In genomic region chr2:236047886-236048540, GRCh38 we compare ENCODE assay signal across 23 cellular contexts.
DNase-seq lines count a peak whose midpoint lies in the region; ATAC-seq and TF ChIP-seq lines count a peak whose summit lies in the region.
"Had no signal": no experiment of that assay in that cellular context is flagged by ENCODE, and none has a peak within 500 bp of the region (broad histone marks: within the 10 kb centered on the region; RNA-seq: fewer than 3 reads in every experiment).

No MANE protein-coding gene starts in this region.

- no peaks in the 10 kb centered on the region for H3K36me3 ChIP-seq in hepatocyte (replicated peaks; ENCODE audit: insufficient read depth, low read depth)
- H3K36me3 ChIP-seq in transverse colon = peaks cover 0 to 4% (median 0%) of the 10 kb centered on the region in 4 donors
- H3K36me3 ChIP-seq: right lobe of liver had no signal

- no peak for TF ChIP-seq POLR2A in transverse colon (IDR thresholded peaks at IDR 0.05)

- no peak overlapping the region for H3K4me3 Mint-ChIP-seq in chondrocyte (ENCODE audit: unreplicated experiment)
- H3K4me3 Mint-ChIP-seq: activated naive CD8-positive, alpha-beta T cell treated with anti-CD3 and anti-CD28 coated beads, Interleukin-2, amount 10 ng/mL, durations not matched to agents 7 days and 5 days; natural killer cell; T-helper 2 cell treated with Interferon-gamma antibody and Interleukin-4, amounts not matched to agents 5 μg/mL and 100 μg/mL, for 36 hours had no signal

- H3K4me1 ChIP-seq in hepatocyte (ENCODE audit: insufficient read depth) (no peaks in the 10 kb centered on the region), transverse colon (peaks cover 0 to 11% (median 2%) of the 10 kb centered on the region in 4 donors)
- H3K4me1 ChIP-seq: right lobe of liver, upper lobe of right lung had no signal

- H3K79me2 ChIP-seq in hepatocyte = no peaks in the 10 kb centered on the region

- H3K27me3 Mint-ChIP-seq in chondrocyte (ENCODE audit: low read depth) = no peaks in the 10 kb centered on the region

- DNase-seq in SIG-M5 treated with dmso at 0.1 percent for 504 hours (lab: John Stamatoyannopoulos, UW; ENCODE audit: unreplicated experiment) (peak; percentile 48), SIG-M5 (lab: John Stamatoyannopoulos, UW) (no peak), NCI-H748 treated with DMSO at 0.1 percent for 48 hours (lab: John Stamatoyannopoulos, UW) (peak; percentile 14), hepatocyte (ENCODE audit: low spot score) (peak; percentile 73), transverse colon (no peak), chondrocyte (ENCODE audit: low spot score) (no peak), iPS-NIHi7 (ENCODE audit: extremely low spot score) (no peak)
- DNase-seq: activated CD4-positive, alpha-beta T cell treated with anti-CD3 and anti-CD28 coated beads, Interleukin-2, amount 50 U/mL, for 1 hour; activated CD8-positive, alpha-beta memory T cell treated with anti-CD3 and anti-CD28 coated beads, Interleukin-2, amount 50 U/mL, for 4 hours; activated effector memory CD4-positive, alpha-beta T cell treated with Interleukin-2 at 50 U/mL for 16 hours; activated naive CD8-positive, alpha-beta T cell treated with anti-CD3 and anti-CD28 coated beads, Interleukin-2, amount 10 ng/mL, durations not matched to agents 7 days and 5 days; left cardiac atrium; mesendoderm; MM.1S; natural killer cell; NCI-H1694; NCI-H2227 treated with DMSO at 0.1 percent for 48 hours; right lobe of liver; SK-N-SH; upper lobe of right lung had no signal

- H3K27ac Mint-ChIP-seq in chondrocyte (ENCODE audit: unreplicated experiment) = no peak overlapping the region
- H3K27ac Mint-ChIP-seq: activated naive CD8-positive, alpha-beta T cell treated with anti-CD3 and anti-CD28 coated beads, Interleukin-2, amount 10 ng/mL, durations not matched to agents 7 days and 5 days; natural killer cell; T-helper 2 cell treated with Interferon-gamma antibody and Interleukin-4, amounts not matched to agents 5 μg/mL and 100 μg/mL, for 36 hours had no signal

- ATAC-seq in HG03565 (IDR thresholded peaks at IDR 0.05; ENCODE audit: unreplicated experiment) = no peak
- ATAC-seq: left cardiac atrium, natural killer cell, upper lobe of right lung had no signal

- intact Hi-C loops in transverse colon (cut with DNase I; ENCODE audit: low total_unique reads) = no loop called here

- H3K27me3 ChIP-seq in hepatocyte = no peaks in the 10 kb centered on the region
- H3K27me3 ChIP-seq in transverse colon = no peaks in the 10 kb centered on the region
- H3K27me3 ChIP-seq: right lobe of liver, upper lobe of right lung had no signal

- WGBS in hepatocyte (ENCODE audit: low lambda C conversion rate, missing lambda C conversion rate) = 86% methylated on average over 10 of the region's 10 CpGs
- 69 to 71% methylated on average over 5 to 10 of the region's 10 CpGs for WGBS in transverse colon (ENCODE audit: low coverage in 1 of 2), 2 donors

- H4K20me1 ChIP-seq in hepatocyte (ENCODE audit: insufficient read depth, poor library complexity, severe bottlenecking) = no peaks in the 10 kb centered on the region

- H3K4me2 ChIP-seq in hepatocyte = no peak overlapping the region
- H3K4me2 ChIP-seq: SK-N-SH had no signal

- no peaks in the 10 kb centered on the region for H3K9me3 ChIP-seq in hepatocyte (ENCODE audit: low read depth)
- H3K9me3 ChIP-seq in transverse colon = no peaks in the 10 kb centered on the region
- H3K9me3 ChIP-seq: right lobe of liver, SK-N-SH, upper lobe of right lung had no signal

- H2AFZ ChIP-seq in hepatocyte = no peak overlapping the region

- no peaks in the 10 kb centered on the region for H3K9me2 ChIP-seq in hepatocyte (replicated peaks; ENCODE audit: insufficient read depth)
- H3K9me2 ChIP-seq: SK-N-SH had no signal

- in situ Hi-C loops in transverse colon (cut with MboI; ENCODE audit: low pct_ligation_motif_present in 1 of 4, low pct_unique_long_range_greater_than_20kb in 1 of 4, low sequenced_read_pairs in 3 of 4) = no loop called here

- no peaks in the 10 kb centered on the region for H3K4me1 Mint-ChIP-seq in chondrocyte (ENCODE audit: low read depth)

- H3K27ac ChIP-seq in hepatocyte (peak overlapping the region; percentile 83), transverse colon (peak overlapping the region in 3 of 4 donors; percentile 47 to 60 (median 58))
- H3K27ac ChIP-seq: HL-60, right lobe of liver, upper lobe of right lung had no signal

- no peaks in the 10 kb centered on the region for H3K9me3 Mint-ChIP-seq in chondrocyte (ENCODE audit: low read depth)
- H3K9me3 Mint-ChIP-seq: activated naive CD8-positive, alpha-beta T cell treated with anti-CD3 and anti-CD28 coated beads, Interleukin-2, amount 10 ng/mL, durations not matched to agents 7 days and 5 days; natural killer cell; T-helper 2 cell treated with Interferon-gamma antibody and Interleukin-4, amounts not matched to agents 5 μg/mL and 100 μg/mL, for 36 hours had no signal

- H3K36me3 Mint-ChIP-seq in chondrocyte (ENCODE audit: low read depth) = peaks cover 15% of the 10 kb centered on the region
- H3K36me3 Mint-ChIP-seq: activated naive CD8-positive, alpha-beta T cell treated with anti-CD3 and anti-CD28 coated beads, Interleukin-2, amount 10 ng/mL, durations not matched to agents 7 days and 5 days; natural killer cell had no signal

- no peak overlapping the region for H3K4me3 ChIP-seq in hepatocyte
- H3K4me3 ChIP-seq in transverse colon = no peak overlapping the region
- H3K4me3 ChIP-seq: right lobe of liver, upper lobe of right lung had no signal

- TF ChIP-seq EP300 in transverse colon (IDR thresholded peaks at IDR 0.05; ENCODE audit: low read depth) = no peak

- TF ChIP-seq CTCF in hepatocyte (IDR thresholded peaks at IDR 0.05; ENCODE audit: poor library complexity) (no peak), transverse colon (IDR thresholded peaks at IDR 0.05) (no peak), chondrocyte (IDR thresholded peaks at IDR 0.05) (no peak)

Comparison
In these comparisons a context has a peak if more than half of its experiments do, and no peak if none do; other contexts are left out.
1. DNase-seq: peak in SIG-M5 treated with dmso at 0.1 percent for 504 hours (single experiment), NCI-H748 treated with DMSO at 0.1 percent for 48 hours (single experiment) and hepatocyte (single experiment); none in SIG-M5 (single experiment), transverse colon (single experiment), chondrocyte (single experiment) and iPS-NIHi7 (single experiment).